In the genomic region with DNA sequence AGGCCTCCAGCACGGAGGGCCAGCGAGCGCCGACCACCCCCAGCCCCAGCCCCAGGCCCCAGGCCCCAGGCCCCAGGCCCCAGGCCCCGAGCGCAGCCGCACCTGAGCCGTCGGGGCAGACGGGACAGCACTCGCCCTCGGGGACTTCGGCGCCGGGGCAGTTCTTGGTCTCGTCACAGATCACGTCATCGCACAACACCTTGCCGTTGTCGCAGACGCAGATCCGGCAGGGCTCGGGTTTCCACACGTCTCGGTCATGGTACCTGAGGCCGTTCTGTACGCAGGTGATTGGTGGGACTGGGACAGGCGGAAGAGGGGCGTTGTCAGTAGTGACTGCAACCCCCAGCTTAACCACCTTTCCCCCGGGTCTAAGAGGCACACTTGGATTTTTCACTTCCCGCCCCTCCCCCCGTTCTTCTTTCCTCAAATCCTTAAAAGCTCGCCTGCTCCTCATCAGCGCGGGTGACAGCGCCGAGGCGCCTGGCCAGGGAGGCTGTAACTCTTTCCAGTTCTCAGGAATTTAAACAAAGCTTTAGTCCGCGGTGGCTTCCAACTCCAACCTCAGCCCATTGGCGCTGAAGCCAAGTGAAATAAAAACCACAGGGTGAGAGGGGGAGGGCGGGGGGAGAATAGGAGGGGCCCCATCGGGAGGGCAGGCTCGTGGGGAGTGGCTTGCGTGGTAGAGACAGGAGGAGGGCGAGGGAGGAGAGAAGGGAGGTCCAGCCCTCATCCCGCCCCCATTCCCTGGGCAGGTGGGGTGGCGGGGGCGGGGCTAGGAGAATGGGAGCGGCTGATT, we compare ENCODE assay signal across 8 cellular contexts. TPM values are rescaled to one million over a fixed set of nuclear protein-coding genes. Genes with fewer than 3 reads are reported as not detected.
A peak's percentile ranks its signal among the peaks of the same experiment; 100 is the strongest.
DNase-seq lines count a peak whose midpoint lies in the region; ATAC-seq and TF ChIP-seq lines count a peak whose summit lies in the region.

No MANE protein-coding gene starts in this region.

- POLR2A ChIA-PET in HEK293T (lab: Yijun Ruan, JAX): interaction anchor here (0.7 to 1.6 kb wide), 8 partner anchors 18 to 83 kb away, joined by 3 to 6 read pairs (median 4); no protein-coding TSS in a partner anchor

- TF ChIP-seq RAD21 in liver (IDR thresholded peaks at IDR 0.05): no peak

- peaks cover 0 to 2% (median 0%) of the 10 kb centered on the region in 4 donors for H3K27me3 ChIP-seq in liver (ENCODE audit: control insufficient read depth in 4 of 4, insufficient read depth in 4 of 4, low read length in 3 of 4)

- peak overlapping the region in 1 of 2 donors; percentile 49 for H3K9ac ChIP-seq in liver (ENCODE audit: low read depth in 1 of 2, low read length in 2 of 2)

- DNase-seq in DMS 273 (lab: John Stamatoyannopoulos, UW; ENCODE audit: unreplicated experiment): peak; percentile 90
- DNase-seq in HEK293T (ENCODE audit: extremely low spot score): peak; percentile 94
- DNase-seq in NCI-H2196 treated with DMSO at 0.1 percent for 48 hours (lab: John Stamatoyannopoulos, UW; ENCODE audit: unreplicated experiment): peak; percentile 85
- peak; percentile 75 for DNase-seq in activated CD4-positive, alpha-beta T cell treated with anti-CD3 and anti-CD28 coated beads for 48 hours
- DNase-seq in dermis blood vessel endothelial cell: peak; percentile 44
- peak; percentile 61 for DNase-seq in stimulated activated CD4-positive, alpha-beta T cell treated with anti-CD3 and anti-CD28 coated beads, Interleukin-4, amount 100 ng/mL, for 24 hours

- no peak for ATAC-seq in HG03108 (IDR thresholded peaks at IDR 0.05; ENCODE audit: unreplicated experiment)

- WGBS in liver: 4% methylated on average over 50 of the region's 50 CpGs

- H3K4me3 ChIP-seq in liver (ENCODE audit: low read depth in 1 of 3, low read length in 3 of 3): peak overlapping the region in 2 of 3 donors; percentile 32 to 34

- H3K27ac ChIP-seq in liver (ENCODE audit: low read depth in 1 of 2, low read length in 2 of 2): peak overlapping the region; percentile 36 to 82

- CTCF ChIA-PET in HEK293T (lab: Yijun Ruan, JAX): interaction anchor here (0.5 to 3.9 kb wide), 22 partner anchors 10 to 1316 kb away, joined by 3 to 35 read pairs (median 5); a partner anchor contains a TSS

- no peaks in the 10 kb centered on the region for H3K9me3 ChIP-seq in liver (ENCODE audit: control insufficient read depth in 4 of 4, low read length in 3 of 4)

- TF ChIP-seq CTCF in liver (IDR thresholded peaks at IDR 0.05; ENCODE audit: low read depth, low read length, missing input control): no peak

- H3K36me3 ChIP-seq in liver (ENCODE audit: control insufficient read depth in 4 of 4, insufficient read depth in 3 of 4, low read depth in 1 of 4, low read length in 3 of 4): no peaks in the 10 kb centered on the region

- H3K4me1 ChIP-seq in liver (ENCODE audit: control insufficient read depth in 4 of 4, insufficient read depth in 4 of 4, low read length in 3 of 4): peaks cover 0 to 15% (median 4%) of the 10 kb centered on the region in 4 donors

TF ChIP-seq in HEK293T, 16 proteins besides CTCF, POLR2A, EP300 and RAD21:
- TF ChIP-seq TARDBP (IDR thresholded peaks at IDR 0.05) (no peak), ARNT (IDR thresholded peaks at IDR 0.05) (no peak), FOXA1 (IDR thresholded peaks at IDR 0.05) (no peak), FOXK2 (IDR thresholded peaks at IDR 0.05) (no peak), FOXM1 (IDR thresholded peaks at IDR 0.05; ENCODE audit: borderline replicate concordance) (no peak), L3MBTL2 (conservative IDR thresholded peaks at IDR 0.05) (no peak; the same call in 1 of the 2 replicates), ELF4 (IDR thresholded peaks at IDR 0.05) (no peak), SP1 (IDR thresholded peaks at IDR 0.05) (no peak; the same call in 1 of the 2 replicates), CTBP1 (IDR thresholded peaks at IDR 0.05; ENCODE audit: borderline replicate concordance) (no peak), LEF1 (IDR thresholded peaks at IDR 0.05; ENCODE audit: borderline replicate concordance) (no peak), HDGF (IDR thresholded peaks at IDR 0.05; ENCODE audit: borderline replicate concordance) (no peak), NFRKB (IDR thresholded peaks at IDR 0.05) (no peak), BHLHE40 (IDR thresholded peaks at IDR 0.05; ENCODE audit: borderline replicate concordance) (no peak), SUZ12 (IDR thresholded peaks at IDR 0.05) (no peak), ZNF384 (IDR thresholded peaks at IDR 0.05) (no peak)
- TF ChIP-seq, protein P1, sequence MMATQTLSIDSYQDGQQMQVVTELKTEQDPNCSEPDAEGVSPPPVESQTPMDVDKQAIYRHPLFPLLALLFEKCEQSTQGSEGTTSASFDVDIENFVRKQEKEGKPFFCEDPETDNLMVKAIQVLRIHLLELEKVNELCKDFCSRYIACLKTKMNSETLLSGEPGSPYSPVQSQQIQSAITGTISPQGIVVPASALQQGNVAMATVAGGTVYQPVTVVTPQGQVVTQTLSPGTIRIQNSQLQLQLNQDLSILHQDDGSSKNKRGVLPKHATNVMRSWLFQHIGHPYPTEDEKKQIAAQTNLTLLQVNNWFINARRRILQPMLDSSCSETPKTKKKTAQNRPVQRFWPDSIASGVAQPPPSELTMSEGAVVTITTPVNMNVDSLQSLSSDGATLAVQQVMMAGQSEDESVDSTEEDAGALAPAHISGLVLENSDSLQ (IDR thresholded peaks at IDR 0.05): no peak; the same call in 1 of the 2 replicates

TF ChIP-seq in liver, 16 proteins besides CTCF, POLR2A, EP300 and RAD21 (continues in another document):
- TF ChIP-seq, protein P2, sequence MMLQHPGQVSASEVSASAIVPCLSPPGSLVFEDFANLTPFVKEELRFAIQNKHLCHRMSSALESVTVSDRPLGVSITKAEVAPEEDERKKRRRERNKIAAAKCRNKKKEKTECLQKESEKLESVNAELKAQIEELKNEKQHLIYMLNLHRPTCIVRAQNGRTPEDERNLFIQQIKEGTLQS (IDR thresholded peaks at IDR 0.05): no peak
- TF ChIP-seq RXRA (IDR thresholded peaks at IDR 0.05): peak; percentile 25 to 33
- TF ChIP-seq NR2F2 (IDR thresholded peaks at IDR 0.05): peak; percentile 26
- TF ChIP-seq, protein P3, sequence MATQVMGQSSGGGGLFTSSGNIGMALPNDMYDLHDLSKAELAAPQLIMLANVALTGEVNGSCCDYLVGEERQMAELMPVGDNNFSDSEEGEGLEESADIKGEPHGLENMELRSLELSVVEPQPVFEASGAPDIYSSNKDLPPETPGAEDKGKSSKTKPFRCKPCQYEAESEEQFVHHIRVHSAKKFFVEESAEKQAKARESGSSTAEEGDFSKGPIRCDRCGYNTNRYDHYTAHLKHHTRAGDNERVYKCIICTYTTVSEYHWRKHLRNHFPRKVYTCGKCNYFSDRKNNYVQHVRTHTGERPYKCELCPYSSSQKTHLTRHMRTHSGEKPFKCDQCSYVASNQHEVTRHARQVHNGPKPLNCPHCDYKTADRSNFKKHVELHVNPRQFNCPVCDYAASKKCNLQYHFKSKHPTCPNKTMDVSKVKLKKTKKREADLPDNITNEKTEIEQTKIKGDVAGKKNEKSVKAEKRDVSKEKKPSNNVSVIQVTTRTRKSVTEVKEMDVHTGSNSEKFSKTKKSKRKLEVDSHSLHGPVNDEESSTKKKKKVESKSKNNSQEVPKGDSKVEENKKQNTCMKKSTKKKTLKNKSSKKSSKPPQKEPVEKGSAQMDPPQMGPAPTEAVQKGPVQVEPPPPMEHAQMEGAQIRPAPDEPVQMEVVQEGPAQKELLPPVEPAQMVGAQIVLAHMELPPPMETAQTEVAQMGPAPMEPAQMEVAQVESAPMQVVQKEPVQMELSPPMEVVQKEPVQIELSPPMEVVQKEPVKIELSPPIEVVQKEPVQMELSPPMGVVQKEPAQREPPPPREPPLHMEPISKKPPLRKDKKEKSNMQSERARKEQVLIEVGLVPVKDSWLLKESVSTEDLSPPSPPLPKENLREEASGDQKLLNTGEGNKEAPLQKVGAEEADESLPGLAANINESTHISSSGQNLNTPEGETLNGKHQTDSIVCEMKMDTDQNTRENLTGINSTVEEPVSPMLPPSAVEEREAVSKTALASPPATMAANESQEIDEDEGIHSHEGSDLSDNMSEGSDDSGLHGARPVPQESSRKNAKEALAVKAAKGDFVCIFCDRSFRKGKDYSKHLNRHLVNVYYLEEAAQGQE (IDR thresholded peaks at IDR 0.05): peak; percentile 5
- no peak for TF ChIP-seq JUND (IDR thresholded peaks at IDR 0.05)
- peak; percentile 55 for TF ChIP-seq YY1 (IDR thresholded peaks at IDR 0.05)
- peak; percentile 45 for TF ChIP-seq TAF1 (conservative IDR thresholded peaks at IDR 0.05)
- TF ChIP-seq, protein P4, sequence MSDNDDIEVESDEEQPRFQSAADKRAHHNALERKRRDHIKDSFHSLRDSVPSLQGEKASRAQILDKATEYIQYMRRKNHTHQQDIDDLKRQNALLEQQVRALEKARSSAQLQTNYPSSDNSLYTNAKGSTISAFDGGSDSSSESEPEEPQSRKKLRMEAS (IDR thresholded peaks at IDR 0.05): peak; percentile 46
- TF ChIP-seq SP1 (IDR thresholded peaks at IDR 0.05): peak; percentile 56
- peak; percentile 12 to 34 for TF ChIP-seq HNF4A (conservative IDR thresholded peaks at IDR 0.05)
- no peak for TF ChIP-seq GABPA (IDR thresholded peaks at IDR 0.05 in 1 of 2, conservative IDR thresholded peaks at IDR 0.05 in 1 of 2)
- no peak for TF ChIP-seq FOXA1 (IDR thresholded peaks at IDR 0.05)
- no peak for TF ChIP-seq EGR1 (IDR thresholded peaks at IDR 0.05; ENCODE audit: low read depth in 2 of 2)
- TF ChIP-seq FOXA2 (IDR thresholded peaks at IDR 0.05): no peak
- no peak for TF ChIP-seq HNF4G (IDR thresholded peaks at IDR 0.05)

RNA-seq across cellular contexts. Expression of a gene that starts 1.6 kb away (rescaled TPM):
- 4.2 and 12.6 TPM in 2 replicates for total RNA-seq in dermis blood vessel endothelial cell
- 10 to 100 TPM; 15.3 to 72.5 TPM for total RNA-seq in liver
- polyA plus RNA-seq in liver: 10 to 100 TPM in 1 of 2 donors, 1 to 10 TPM in 1; 8.3 to 56.3 TPM

RNA-seq across cellular contexts. Expression of a gene that starts 34.0 kb away (rescaled TPM):
- total RNA-seq in dermis blood vessel endothelial cell: not detected in 2 replicates
- 1 to 10 TPM in 1 of 2 donors, not detected in 1; 1.3 TPM for total RNA-seq in liver
- 1 to 10 TPM in 1 of 2 donors, under 1 TPM in 1; 0.31 to 1.2 TPM for polyA plus RNA-seq in liver

RNA-seq across cellular contexts. Expression of a gene that starts 49.4 kb away (rescaled TPM):
- total RNA-seq in dermis blood vessel endothelial cell (35.2 and 45.8 TPM in 2 replicates), liver (10 to 100 TPM in 1 of 2 donors, 1 to 10 TPM in 1; 7.4 to 26.1 TPM)
- 1 to 10 TPM in 1 of 2 donors, under 1 TPM in 1; 0.90 to 6.7 TPM for polyA plus RNA-seq in liver

Comparison
In these comparisons a context has a peak if more than half of its experiments do, and no peak if none do; other contexts are left out.
1. DNase-seq: peak in every context shown above with its lines; median percentile 94 in HEK293T; 90 in DMS 273; 85 in NCI-H2196 treated with DMSO at 0.1 percent for 48 hours; 75 in activated CD4-positive, alpha-beta T cell treated with anti-CD3 and anti-CD28 coated beads for 48 hours; 61 in stimulated activated CD4-positive, alpha-beta T cell treated with anti-CD3 and anti-CD28 coated beads, Interleukin-4, amount 100 ng/mL, for 24 hours; 44 in dermis blood vessel endothelial cell.